8 cellular contexts compared by ENCODE assay signal in the genomic region with DNA sequence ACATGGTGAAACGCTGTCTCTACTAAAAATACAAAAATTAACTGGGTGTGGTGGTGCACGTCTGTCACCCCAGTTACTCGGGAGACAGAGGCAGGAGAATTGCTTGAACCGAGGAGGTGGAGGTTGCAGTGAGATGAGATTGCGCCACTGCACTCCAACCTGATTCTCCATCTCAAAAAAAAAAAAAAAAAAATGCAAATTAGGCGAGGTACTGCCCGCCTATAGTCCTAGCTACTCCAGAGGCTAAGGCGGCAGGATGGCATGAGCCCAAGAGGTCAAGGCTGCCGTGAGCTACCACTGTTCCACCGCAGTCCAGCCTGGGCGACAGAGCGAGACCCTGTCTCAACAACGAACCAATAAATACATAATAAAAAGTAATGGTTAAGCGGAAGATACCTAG. TPM values are rescaled to one million over a fixed set of nuclear protein-coding genes. Genes with fewer than 3 reads are reported as not detected.
DNase-seq lines count a peak whose midpoint lies in the region; ATAC-seq and TF ChIP-seq lines count a peak whose summit lies in the region.

No MANE protein-coding gene starts in this region.

- intact Hi-C loops in activated CD4-positive, alpha-beta memory T cell treated with anti-CD3 and anti-CD28 coated beads for 36 hours (cut with micrococcal nuclease): loop anchor here (1.0 to 10.0 kb wide), 3 partner anchors 79 to 328 kb away; a partner anchor contains a TSS

- DNase-seq in activated naive CD4-positive, alpha-beta T cell (lab: John Stamatoyannopoulos, UW): no peak
- no peak for DNase-seq in activated CD4-positive, alpha-beta memory T cell treated with anti-CD3 and anti-CD28 coated beads for 36 hours
- DNase-seq in islet precursor cell (peak; percentile 71), type B pancreatic cell (ENCODE audit: extremely low spot score, unreplicated experiment) (no peak), AG20443 (ENCODE audit: low spot score) (no peak)

- POLR2A ChIA-PET in activated CD4-positive, alpha-beta memory T cell treated with anti-CD3 and anti-CD28 coated beads for 36 hours (lab: Charles Lee): interaction anchor here (0.9 to 2.6 kb wide), 3 partner anchors 33 to 89 kb away, joined by 4 to 7 read pairs (median 4); a partner anchor contains a TSS

- H3K9me3 Mint-ChIP-seq in activated naive CD4-positive, alpha-beta T cell treated with anti-CD3 and anti-CD28 coated beads, Interleukin-2, amount 50 U/mL, for 24 hours: no peaks in the 10 kb centered on the region
- H3K9me3 Mint-ChIP-seq in activated CD4-positive, alpha-beta memory T cell treated with anti-CD3 and anti-CD28 coated beads for 36 hours: no peaks in the 10 kb centered on the region
- H3K9me3 Mint-ChIP-seq in type B pancreatic cell: no peaks in the 10 kb centered on the region

- no peak for TF ChIP-seq CTCF in type B pancreatic cell (conservative IDR thresholded peaks at IDR 0.05)

- H3K4me3 Mint-ChIP-seq in activated naive CD4-positive, alpha-beta T cell treated with anti-CD3 and anti-CD28 coated beads, Interleukin-2, amount 50 U/mL, for 24 hours: peak overlapping the region; percentile 91
- peak overlapping the region; percentile 79 for H3K4me3 Mint-ChIP-seq in activated CD4-positive, alpha-beta memory T cell treated with anti-CD3 and anti-CD28 coated beads for 36 hours
- H3K4me3 Mint-ChIP-seq in type B pancreatic cell: peak overlapping the region; percentile 90

- peaks cover 8% of the 10 kb centered on the region for H3K36me3 Mint-ChIP-seq in activated naive CD4-positive, alpha-beta T cell treated with anti-CD3 and anti-CD28 coated beads, Interleukin-2, amount 50 U/mL, for 24 hours
- peaks cover 19% of the 10 kb centered on the region for H3K36me3 Mint-ChIP-seq in activated CD4-positive, alpha-beta memory T cell treated with anti-CD3 and anti-CD28 coated beads for 36 hours
- H3K36me3 Mint-ChIP-seq in type B pancreatic cell: peaks cover 9% of the 10 kb centered on the region

- CTCF ChIA-PET in activated CD4-positive, alpha-beta memory T cell treated with anti-CD3 and anti-CD28 coated beads for 36 hours (lab: Charles Lee): interaction anchor here (0.7 to 1.3 kb wide), 2 partner anchors 24 to 105 kb away, joined by 3 to 7 read pairs; no protein-coding TSS in a partner anchor

- peak overlapping the region; percentile 59 for H3K27ac Mint-ChIP-seq in activated naive CD4-positive, alpha-beta T cell treated with anti-CD3 and anti-CD28 coated beads, Interleukin-2, amount 50 U/mL, for 24 hours
- peak overlapping the region; percentile 71 for H3K27ac Mint-ChIP-seq in activated CD4-positive, alpha-beta memory T cell treated with anti-CD3 and anti-CD28 coated beads for 36 hours
- H3K27ac Mint-ChIP-seq in type B pancreatic cell: peak overlapping the region; percentile 93

- H3K27me3 Mint-ChIP-seq in activated naive CD4-positive, alpha-beta T cell treated with anti-CD3 and anti-CD28 coated beads, Interleukin-2, amount 50 U/mL, for 24 hours: no peaks in the 10 kb centered on the region
- H3K27me3 Mint-ChIP-seq in activated CD4-positive, alpha-beta memory T cell treated with anti-CD3 and anti-CD28 coated beads for 36 hours: no peaks in the 10 kb centered on the region
- H3K27me3 Mint-ChIP-seq in type B pancreatic cell: no peaks in the 10 kb centered on the region

- ATAC-seq in HG03097 (IDR thresholded peaks at IDR 0.05; ENCODE audit: low FRiP score, unreplicated experiment): no peak
- no peak for ATAC-seq in HG02759 (IDR thresholded peaks at IDR 0.05; ENCODE audit: unreplicated experiment)

- H3K4me1 Mint-ChIP-seq in activated naive CD4-positive, alpha-beta T cell treated with anti-CD3 and anti-CD28 coated beads, Interleukin-2, amount 50 U/mL, for 24 hours: peaks cover 38% of the 10 kb centered on the region
- peaks cover 30% of the 10 kb centered on the region for H3K4me1 Mint-ChIP-seq in activated CD4-positive, alpha-beta memory T cell treated with anti-CD3 and anti-CD28 coated beads for 36 hours (ENCODE audit: low read depth)
- peaks cover 24% of the 10 kb centered on the region for H3K4me1 Mint-ChIP-seq in type B pancreatic cell (ENCODE audit: unreplicated experiment)

RNA-seq across cellular contexts. Expression of a gene that starts 1.1 kb away (rescaled TPM):
- total RNA-seq in activated CD4-positive, alpha-beta memory T cell treated with anti-CD3 and anti-CD28 coated beads for 36 hours: 100 to 1,000 TPM; 400 to 410 TPM
- 250 and 251 TPM in 2 replicates for total RNA-seq in type B pancreatic cell (ENCODE audit: low replicate concordance)

RNA-seq across cellular contexts. Expression of a gene that starts 36.7 kb away (rescaled TPM):
- 1 to 10 TPM; 6.6 to 6.7 TPM for total RNA-seq in activated CD4-positive, alpha-beta memory T cell treated with anti-CD3 and anti-CD28 coated beads for 36 hours
- 0.24 and 0.89 TPM in 2 replicates for total RNA-seq in type B pancreatic cell (ENCODE audit: low replicate concordance)
